23 cellular contexts compared by ENCODE assay signal in genomic region chr10:19426039-19426438, GRCh38.
"Had no signal": no experiment of that assay in that cellular context is flagged by ENCODE, and none has a peak within 500 bp of the region (broad histone marks: within the 10 kb centered on the region; RNA-seq: fewer than 3 reads in every experiment).

No MANE protein-coding gene starts in this region.

- DNase-seq: colonic mucosa; cortex of kidney; dermis blood vessel endothelial cell; dorsolateral prefrontal cortex; effector CD4-positive, alpha-beta T cell; effector CD8-positive, alpha-beta T cell; effector memory CD4-positive, alpha-beta T cell; effector memory CD8-positive, alpha-beta T cell; endodermal cell; erythroblast; esophagus squamous epithelium; foreskin fibroblast; foreskin keratinocyte; foreskin melanocyte; gastrocnemius medialis; glutamatergic neuron; head of caudate nucleus; heart left ventricle; heart right ventricle had no signal

- H3K36me3 ChIP-seq: colonic mucosa, esophagus muscularis mucosa, esophagus squamous epithelium, gastrocnemius medialis, gastroesophageal sphincter, heart left ventricle, heart right ventricle had no signal

- H3K27me3 ChIP-seq: colonic mucosa, esophagus muscularis mucosa, esophagus squamous epithelium, foreskin keratinocyte, gastrocnemius medialis, gastroesophageal sphincter, heart left ventricle, heart right ventricle had no signal

- H3K9me3 ChIP-seq: colonic mucosa, esophagus muscularis mucosa, esophagus squamous epithelium, gastrocnemius medialis, gastroesophageal sphincter, heart left ventricle, heart right ventricle had no signal

- H3K27ac ChIP-seq: colonic mucosa, coronary artery, dorsolateral prefrontal cortex, epithelial cell of prostate, esophagus muscularis mucosa, esophagus squamous epithelium, foreskin keratinocyte, gastrocnemius medialis, gastroesophageal sphincter, heart left ventricle, heart right ventricle had no signal

- H3K4me3 ChIP-seq: colonic mucosa, coronary artery, dorsolateral prefrontal cortex, esophagus muscularis mucosa, esophagus squamous epithelium, gastrocnemius medialis, gastroesophageal sphincter, heart left ventricle, heart right ventricle had no signal

- H3K4me1 ChIP-seq: colonic mucosa, esophagus muscularis mucosa, esophagus squamous epithelium, foreskin keratinocyte, gastrocnemius medialis, gastroesophageal sphincter, heart left ventricle, heart right ventricle had no signal
